In the genomic region with DNA sequence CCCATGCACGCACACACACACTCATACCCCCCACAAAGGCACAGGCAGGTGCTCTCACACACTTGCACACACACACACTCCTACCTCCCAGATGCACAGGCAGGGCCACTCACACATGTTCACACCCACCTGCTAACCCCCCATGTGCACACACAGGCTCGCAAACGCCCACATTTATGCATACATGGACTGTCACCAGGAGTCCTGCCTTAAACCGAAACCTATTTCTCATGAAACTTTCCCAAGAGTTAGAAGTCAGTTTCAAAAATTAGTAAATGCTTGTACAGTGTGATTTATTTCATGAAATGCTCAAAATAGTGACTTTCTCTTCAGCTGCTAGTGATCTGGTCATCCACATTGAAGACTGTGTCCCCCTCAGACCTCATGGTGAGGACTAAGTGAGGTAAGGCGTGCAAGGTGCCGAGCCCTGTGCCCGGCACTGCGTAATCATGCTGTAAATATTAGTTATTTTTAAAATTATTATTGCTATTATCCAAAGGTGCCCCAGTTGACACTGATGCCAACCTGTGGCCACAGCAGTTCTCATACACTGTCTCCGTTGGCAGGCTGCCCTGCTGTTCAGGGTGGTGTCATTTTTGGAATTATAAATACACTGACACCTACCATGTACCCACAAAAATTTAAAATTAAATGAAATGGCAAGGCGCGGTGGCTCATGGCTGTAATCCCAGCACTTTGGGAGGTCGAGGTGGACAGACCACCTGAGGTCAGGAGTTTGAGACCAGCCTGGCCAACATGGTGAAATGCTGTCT, we compare ENCODE assay signal across 10 cellular contexts.
A peak's percentile ranks its signal among the peaks of the same experiment; 100 is the strongest.
DNase-seq lines count a peak whose midpoint lies in the region; ATAC-seq and TF ChIP-seq lines count a peak whose summit lies in the region.
"Had no signal": no experiment of that assay in that cellular context is flagged by ENCODE, and none has a peak within 500 bp of the region (broad histone marks: within the 10 kb centered on the region; RNA-seq: fewer than 3 reads in every experiment).

No MANE protein-coding gene starts in this region.

- intact Hi-C loops in tibial artery (cut with DNase I; ENCODE audit: low total_unique reads): no loop called here

- H3K4me3 ChIP-seq in tibial artery: no peak overlapping the region
- H3K4me3 ChIP-seq: testis had no signal

- peaks cover 0 to 24% (median 0%) of the 10 kb centered on the region in 4 donors for H3K4me1 ChIP-seq in tibial artery
- H3K4me1 ChIP-seq: testis had no signal

- no peaks in the 10 kb centered on the region for H3K9me3 Mint-ChIP-seq in stimulated activated naive B cell treated with anti-CD40 and anti-IgM and Interleukin-4, amounts not matched to agents 10 μg/mL and 1 μg/mL and 100 μg/mL, for 72 hours

- peaks cover 5 to 11% of the 10 kb centered on the region in 2 donors for H3K36me3 Mint-ChIP-seq in stimulated activated naive B cell treated with anti-CD40 and anti-IgM and Interleukin-4, amounts not matched to agents 10 μg/mL and 1 μg/mL and 100 μg/mL, for 72 hours

- H3K9me3 ChIP-seq in tibial artery: no peaks in the 10 kb centered on the region
- H3K9me3 ChIP-seq: testis had no signal

- peak; percentile 14 for DNase-seq in activated T-cell treated with anti-CD3 and anti-CD28 coated beads for 24 hours (ENCODE audit: low read depth)
- no peak for DNase-seq in activated T-cell treated with anti-CD3 and anti-CD28 coated beads for 4 hours
- peak; percentile 42 for DNase-seq in activated naive CD4-positive, alpha-beta T cell treated with anti-CD3 and anti-CD28 coated beads, Interleukin-2, amount 50 U/mL, for 16 hours
- DNase-seq in stimulated activated naive B cell treated with anti-CD40 and anti-IgM and Interleukin-4, amounts not matched to agents 10 μg/mL and 1 μg/mL and 100 μg/mL, for 72 hours: no peak
- no peak for DNase-seq in tibial artery
- DNase-seq in activated gamma-delta T cell treated with Interleukin-2 at 50 U/mL for 16 hours: no peak
- DNase-seq in SW 1271 (lab: John Stamatoyannopoulos, UW): no peak
- DNase-seq: testis had no signal

- H3K4me3 Mint-ChIP-seq in stimulated activated naive B cell treated with anti-CD40 and anti-IgM and Interleukin-4, amounts not matched to agents 10 μg/mL and 1 μg/mL and 100 μg/mL, for 72 hours: peak overlapping the region; percentile 12 to 14

- ATAC-seq in HG03045 (IDR thresholded peaks at IDR 0.05; ENCODE audit: unreplicated experiment): peak; percentile 39
- ATAC-seq in stimulated activated naive B cell treated with anti-CD40 and anti-IgM and Interleukin-4, amounts not matched to agents 10 μg/mL and 1 μg/mL and 100 μg/mL, for 72 hours (replicated peaks): peak in 1 of 2 donors; percentile 20
- ATAC-seq: sciatic nerve had no signal

- H3K27ac ChIP-seq in tibial artery: no peak overlapping the region
- H3K27ac ChIP-seq: testis had no signal

- peaks cover 44 to 47% of the 10 kb centered on the region in 2 donors for H3K4me1 Mint-ChIP-seq in stimulated activated naive B cell treated with anti-CD40 and anti-IgM and Interleukin-4, amounts not matched to agents 10 μg/mL and 1 μg/mL and 100 μg/mL, for 72 hours

- H3K27me3 ChIP-seq in tibial artery: no peaks in the 10 kb centered on the region
- H3K27me3 ChIP-seq: testis had no signal

- no peaks in the 10 kb centered on the region for H3K36me3 ChIP-seq in tibial artery

- H3K27me3 Mint-ChIP-seq in stimulated activated naive B cell treated with anti-CD40 and anti-IgM and Interleukin-4, amounts not matched to agents 10 μg/mL and 1 μg/mL and 100 μg/mL, for 72 hours: no peaks in the 10 kb centered on the region

- TF ChIP-seq CTCF in tibial artery (IDR thresholded peaks at IDR 0.05): no peak

- peak overlapping the region; percentile 44 for H3K27ac Mint-ChIP-seq in stimulated activated naive B cell treated with anti-CD40 and anti-IgM and Interleukin-4, amounts not matched to agents 10 μg/mL and 1 μg/mL and 100 μg/mL, for 72 hours

Comparison
In these comparisons a context has a peak if more than half of its experiments do, and no peak if none do; other contexts are left out.
1. DNase-seq: peak in activated T-cell treated with anti-CD3 and anti-CD28 coated beads for 24 hours (single experiment) and activated naive CD4-positive, alpha-beta T cell treated with anti-CD3 and anti-CD28 coated beads, Interleukin-2, amount 50 U/mL, for 16 hours (single experiment); none in activated T-cell treated with anti-CD3 and anti-CD28 coated beads for 4 hours (single experiment), stimulated activated naive B cell treated with anti-CD40 and anti-IgM and Interleukin-4, amounts not matched to agents 10 μg/mL and 1 μg/mL and 100 μg/mL, for 72 hours (single experiment), tibial artery (0 of 2), activated gamma-delta T cell treated with Interleukin-2 at 50 U/mL for 16 hours (single experiment) and SW 1271 (0 of 2).